In the genomic region with DNA sequence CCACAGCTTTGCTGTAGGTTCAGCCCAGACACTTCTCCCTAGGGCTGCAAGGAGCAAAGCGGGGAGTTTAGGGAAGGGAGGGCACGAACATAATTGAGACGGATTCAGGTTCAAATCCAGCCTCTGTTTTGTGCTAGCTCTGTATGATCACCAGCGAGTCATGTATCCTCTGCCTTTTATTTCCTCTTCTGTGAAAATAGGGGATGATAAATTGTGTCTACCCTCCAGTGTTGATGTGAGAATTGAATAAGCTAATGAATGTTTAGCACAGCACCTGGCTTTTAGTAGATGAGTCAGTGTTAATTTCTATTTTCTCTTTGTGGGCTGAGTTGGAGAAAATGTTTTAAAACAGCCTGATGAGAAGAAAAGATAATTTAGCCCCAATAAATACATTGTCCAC, we compare ENCODE assay signal across 17 cellular contexts. TPM values are rescaled to one million over a fixed set of nuclear protein-coding genes. Genes with fewer than 3 reads are reported as not detected.
DNase-seq lines count a peak whose midpoint lies in the region; ATAC-seq and TF ChIP-seq lines count a peak whose summit lies in the region.
"Had no signal": no experiment of that assay in that cellular context is flagged by ENCODE, and none has a peak within 500 bp of the region (broad histone marks: within the 10 kb centered on the region; RNA-seq: fewer than 3 reads in every experiment).

No MANE protein-coding gene starts in this region.

- H3K18ac ChIP-seq in mesenchymal stem cell (ENCODE audit: low read depth in 1 of 2, low read length in 2 of 2): no peak overlapping the region

- H2AFZ ChIP-seq in mesenchymal stem cell (ENCODE audit: low read depth, low read length): no peak overlapping the region

- no peaks in the 10 kb centered on the region for H3K9me3 ChIP-seq in mesenchymal stem cell (ENCODE audit: control insufficient read depth, low read length)
- H3K9me3 ChIP-seq: A549, BE2C had no signal

- H3K9ac ChIP-seq in mesenchymal stem cell (ENCODE audit: low read length): no peak overlapping the region

- peaks cover 4% of the 10 kb centered on the region for H3K36me3 Mint-ChIP-seq in activated CD4-positive, alpha-beta memory T cell treated with anti-CD3 and anti-CD28 coated beads for 36 hours
- H3K36me3 Mint-ChIP-seq in activated CD4-positive, alpha-beta memory T cell treated with anti-CD3 and anti-CD28 coated beads, Interleukin-2, amount 10 ng/mL, durations not matched to agents 7 days and 5 days (ENCODE audit: low read depth): peaks cover 8% of the 10 kb centered on the region
- H3K36me3 Mint-ChIP-seq in activated T-helper 17 cell treated with anti-CD3 and anti-CD28 coated beads, Interleukin-2, amount 50 U/mL, for 72 hours (ENCODE audit: low read depth): peaks cover 15% of the 10 kb centered on the region
- peaks cover 2% of the 10 kb centered on the region for H3K36me3 Mint-ChIP-seq in activated CD8-positive, alpha-beta T cell treated with anti-CD3 and anti-CD28 coated beads for 36 hours (ENCODE audit: low read depth)

- H3K27ac Mint-ChIP-seq in activated CD4-positive, alpha-beta memory T cell treated with anti-CD3 and anti-CD28 coated beads for 36 hours: peak overlapping the region; percentile 40
- H3K27ac Mint-ChIP-seq in activated CD4-positive, alpha-beta memory T cell treated with anti-CD3 and anti-CD28 coated beads, Interleukin-2, amount 10 ng/mL, durations not matched to agents 7 days and 5 days: no peak overlapping the region
- peak overlapping the region; percentile 50 for H3K27ac Mint-ChIP-seq in activated T-helper 17 cell treated with anti-CD3 and anti-CD28 coated beads, Interleukin-2, amount 50 U/mL, for 72 hours
- no peak overlapping the region for H3K27ac Mint-ChIP-seq in activated CD8-positive, alpha-beta T cell treated with anti-CD3 and anti-CD28 coated beads for 36 hours
- H3K27ac Mint-ChIP-seq: H9 had no signal

- H2BK15ac ChIP-seq in mesenchymal stem cell (ENCODE audit: low read depth, poor library complexity, severe bottlenecking): peak overlapping the region; percentile 9

- H3K4me1 Mint-ChIP-seq in activated CD4-positive, alpha-beta memory T cell treated with anti-CD3 and anti-CD28 coated beads for 36 hours (ENCODE audit: low read depth): peaks cover 19% of the 10 kb centered on the region
- peaks cover 2% of the 10 kb centered on the region for H3K4me1 Mint-ChIP-seq in activated CD4-positive, alpha-beta memory T cell treated with anti-CD3 and anti-CD28 coated beads, Interleukin-2, amount 10 ng/mL, durations not matched to agents 7 days and 5 days
- no peaks in the 10 kb centered on the region for H3K4me1 Mint-ChIP-seq in activated T-helper 17 cell treated with anti-CD3 and anti-CD28 coated beads, Interleukin-2, amount 50 U/mL, for 72 hours
- no peaks in the 10 kb centered on the region for H3K4me1 Mint-ChIP-seq in activated CD8-positive, alpha-beta T cell treated with anti-CD3 and anti-CD28 coated beads for 36 hours (ENCODE audit: low read depth)
- H3K4me1 Mint-ChIP-seq: H9 had no signal

- H3K4me3 Mint-ChIP-seq in activated CD4-positive, alpha-beta memory T cell treated with anti-CD3 and anti-CD28 coated beads for 36 hours: no peak overlapping the region
- H3K4me3 Mint-ChIP-seq in activated CD4-positive, alpha-beta memory T cell treated with anti-CD3 and anti-CD28 coated beads, Interleukin-2, amount 10 ng/mL, durations not matched to agents 7 days and 5 days: no peak overlapping the region
- H3K4me3 Mint-ChIP-seq in activated T-helper 17 cell treated with anti-CD3 and anti-CD28 coated beads, Interleukin-2, amount 50 U/mL, for 72 hours: no peak overlapping the region
- H3K4me3 Mint-ChIP-seq in activated CD8-positive, alpha-beta T cell treated with anti-CD3 and anti-CD28 coated beads for 36 hours: no peak overlapping the region
- H3K4me3 Mint-ChIP-seq: CD8-positive, alpha-beta T cell; H9 had no signal

- no peaks in the 10 kb centered on the region for H3K9me3 Mint-ChIP-seq in activated CD4-positive, alpha-beta memory T cell treated with anti-CD3 and anti-CD28 coated beads for 36 hours
- H3K9me3 Mint-ChIP-seq in activated CD4-positive, alpha-beta memory T cell treated with anti-CD3 and anti-CD28 coated beads, Interleukin-2, amount 10 ng/mL, durations not matched to agents 7 days and 5 days: no peaks in the 10 kb centered on the region
- no peaks in the 10 kb centered on the region for H3K9me3 Mint-ChIP-seq in activated T-helper 17 cell treated with anti-CD3 and anti-CD28 coated beads, Interleukin-2, amount 50 U/mL, for 72 hours
- H3K9me3 Mint-ChIP-seq in activated CD8-positive, alpha-beta T cell treated with anti-CD3 and anti-CD28 coated beads for 36 hours: no peaks in the 10 kb centered on the region
- H3K9me3 Mint-ChIP-seq: CD8-positive, alpha-beta T cell; H9 had no signal

- peak overlapping the region in 1 of 2 experiments; percentile 4 for H3K23ac ChIP-seq in mesenchymal stem cell (ENCODE audit: low read length in 2 of 2)

- peaks cover 6 to 44% of the 10 kb centered on the region in 2 experiments for H3K36me3 ChIP-seq in mesenchymal stem cell (ENCODE audit: control insufficient read depth in 1 of 2, insufficient read depth in 2 of 2, low read depth in 1 of 2, low read length in 2 of 2)
- H3K36me3 ChIP-seq: BE2C had no signal

- no peak overlapping the region for H4K91ac ChIP-seq in mesenchymal stem cell (ENCODE audit: low read length)

- ATAC-seq in activated T-helper 17 cell treated with anti-CD3 and anti-CD28 coated beads, Interleukin-2, amount 50 U/mL, for 72 hours (replicated peaks): no peak
- no peak for ATAC-seq in activated CD8-positive, alpha-beta T cell treated with anti-CD3 and anti-CD28 coated beads for 36 hours
- ATAC-seq: A549; CD8-positive, alpha-beta T cell had no signal

- TF ChIP-seq CTCF in activated CD8-positive, alpha-beta T cell treated with anti-CD3 and anti-CD28 coated beads for 36 hours (IDR thresholded peaks at IDR 0.05): no peak

- H2BK12ac ChIP-seq in mesenchymal stem cell (ENCODE audit: low read length in 2 of 2): no peak overlapping the region

- H3K4me2 ChIP-seq in mesenchymal stem cell (ENCODE audit: low read length, poor library complexity, severe bottlenecking): no peak overlapping the region
- H3K4me2 ChIP-seq: A549 had no signal

- H3K27me3 Mint-ChIP-seq in activated CD4-positive, alpha-beta memory T cell treated with anti-CD3 and anti-CD28 coated beads for 36 hours: no peaks in the 10 kb centered on the region
- H3K27me3 Mint-ChIP-seq in activated CD4-positive, alpha-beta memory T cell treated with anti-CD3 and anti-CD28 coated beads, Interleukin-2, amount 10 ng/mL, durations not matched to agents 7 days and 5 days: no peaks in the 10 kb centered on the region
- no peaks in the 10 kb centered on the region for H3K27me3 Mint-ChIP-seq in activated T-helper 17 cell treated with anti-CD3 and anti-CD28 coated beads, Interleukin-2, amount 50 U/mL, for 72 hours
- no peaks in the 10 kb centered on the region for H3K27me3 Mint-ChIP-seq in activated CD8-positive, alpha-beta T cell treated with anti-CD3 and anti-CD28 coated beads for 36 hours

- H3K27ac ChIP-seq in mesenchymal stem cell (ENCODE audit: low read length, poor library complexity, severe bottlenecking): no peak overlapping the region
- H3K27ac ChIP-seq: A549, C4-2B had no signal

- WGBS in mesenchymal stem cell: 90% methylated on average over 4 of the region's 4 CpGs

- DNase-seq in activated CD4-positive, alpha-beta memory T cell treated with anti-CD3 and anti-CD28 coated beads for 36 hours: no peak
- DNase-seq in activated CD4-positive, alpha-beta memory T cell treated with anti-CD3 and anti-CD28 coated beads, Interleukin-2, amount 10 ng/mL, durations not matched to agents 7 days and 5 days: no peak
- DNase-seq in LHCN-M2 (ENCODE audit: low read depth) (peak; percentile 26), mesenchymal stem cell (no peak), epidermal melanocyte (ENCODE audit: insufficient read length, low spot score) (no peak)
- DNase-seq in activated CD8-positive, alpha-beta T cell treated with anti-CD3 and anti-CD28 coated beads for 36 hours: no peak
- DNase-seq: BE2C; CD8-positive, alpha-beta T cell; COR-L47; DND-41; GDM1; GOT3; H9 had no signal

- no peak overlapping the region for H2BK120ac ChIP-seq in mesenchymal stem cell (ENCODE audit: low read depth, low read length)

- no peak overlapping the region for H2AK5ac ChIP-seq in mesenchymal stem cell (ENCODE audit: low read length, severe bottlenecking)

- no peak overlapping the region for H4K8ac ChIP-seq in mesenchymal stem cell (ENCODE audit: low read length)

- no peak overlapping the region for H3K14ac ChIP-seq in mesenchymal stem cell (ENCODE audit: low read length in 2 of 2)

- H3K27me3 ChIP-seq in mesenchymal stem cell (ENCODE audit: control insufficient read depth in 1 of 2, insufficient read depth in 1 of 2, low read length in 2 of 2): no peaks in the 10 kb centered on the region
- H3K27me3 ChIP-seq: BE2C had no signal

- peaks cover 11% of the 10 kb centered on the region for H3K4me1 ChIP-seq in mesenchymal stem cell (ENCODE audit: control insufficient read depth, insufficient read depth, low read depth, low read length)
- H3K4me1 ChIP-seq: BE2C had no signal

- peaks cover 2% of the 10 kb centered on the region for H3K79me1 ChIP-seq in mesenchymal stem cell (replicated peaks; ENCODE audit: low read length, poor library complexity, severe bottlenecking)

- CTCF ChIA-PET in activated CD4-positive, alpha-beta memory T cell treated with anti-CD3 and anti-CD28 coated beads for 36 hours (lab: Charles Lee): interaction anchor here (0.6 to 6.2 kb wide), 4 partner anchors 11 to 566 kb away, joined by 3 to 45 read pairs (median 4); no protein-coding TSS in a partner anchor
- CTCF ChIA-PET in activated CD4-positive, alpha-beta memory T cell treated with anti-CD3 and anti-CD28 coated beads, Interleukin-2, amount 10 ng/mL, durations not matched to agents 7 days and 5 days (lab: Charles Lee): interaction anchor here (1.5 to 3.1 kb wide), 2 partner anchors 10 to 158 kb away, joined by 3 to 11 read pairs; no protein-coding TSS in a partner anchor
- CTCF ChIA-PET in activated CD8-positive, alpha-beta T cell treated with anti-CD3 and anti-CD28 coated beads for 36 hours (lab: Charles Lee): interaction anchor here (0.9 to 7.7 kb wide), 3 partner anchors 10 to 191 kb away, joined by 3 to 66 read pairs (median 3); no protein-coding TSS in a partner anchor

- no peak overlapping the region for H2BK5ac ChIP-seq in mesenchymal stem cell (ENCODE audit: low read depth, low read length, poor library complexity, severe bottlenecking)

- no peak overlapping the region for H3K4ac ChIP-seq in mesenchymal stem cell (ENCODE audit: low read depth in 1 of 2, low read length in 2 of 2)

- H3K4me3 ChIP-seq in mesenchymal stem cell (ENCODE audit: insufficient read depth in 1 of 2, low read depth in 1 of 2, low read length in 2 of 2): no peak overlapping the region
- H3K4me3 ChIP-seq: A549 had no signal

- intact Hi-C loops in activated CD4-positive, alpha-beta memory T cell treated with anti-CD3 and anti-CD28 coated beads for 36 hours (cut with micrococcal nuclease): no loop called here
- intact Hi-C loops in activated CD8-positive, alpha-beta T cell treated with anti-CD3 and anti-CD28 coated beads for 36 hours (cut with micrococcal nuclease): no loop called here

- POLR2A ChIA-PET in activated CD4-positive, alpha-beta memory T cell treated with anti-CD3 and anti-CD28 coated beads for 36 hours (lab: Charles Lee): interaction anchor here (1.2 to 1.3 kb wide), 2 partner anchors 22 to 24 kb away, joined by 3 read pairs; no protein-coding TSS in a partner anchor
- POLR2A ChIA-PET in activated CD4-positive, alpha-beta memory T cell treated with anti-CD3 and anti-CD28 coated beads, Interleukin-2, amount 10 ng/mL, durations not matched to agents 7 days and 5 days (lab: Charles Lee): no interaction called here
- POLR2A ChIA-PET in activated CD8-positive, alpha-beta T cell treated with anti-CD3 and anti-CD28 coated beads for 36 hours (lab: Charles Lee): interaction anchor here (1.5 kb wide), 1 partner anchor 10 kb away, joined by 6 read pairs; no protein-coding TSS in a partner anchor

RNA-seq across cellular contexts. Expression of a gene that starts 6.2 kb away (rescaled TPM):
- not detected for total RNA-seq in activated CD4-positive, alpha-beta memory T cell treated with anti-CD3 and anti-CD28 coated beads for 36 hours
- total RNA-seq in activated CD4-positive, alpha-beta memory T cell treated with anti-CD3 and anti-CD28 coated beads, Interleukin-2, amount 10 ng/mL, durations not matched to agents 7 days and 5 days: not detected
- 0.11 TPM in 1 of 2 replicates, not detected in the other for total RNA-seq in LHCN-M2 (2014; rRNA removed)
- 0.07 TPM for polyA plus RNA-seq in LHCN-M2 (2012)
- total RNA-seq in activated T-helper 17 cell treated with anti-CD3 and anti-CD28 coated beads, Interleukin-2, amount 50 U/mL, for 72 hours: not detected
- not detected for polyA plus RNA-seq in mesenchymal stem cell (2013, experiment 1 of 2)
- polyA plus RNA-seq in mesenchymal stem cell (2013, experiment 2 of 2): not detected
- not detected for total RNA-seq in activated CD8-positive, alpha-beta T cell treated with anti-CD3 and anti-CD28 coated beads for 36 hours
- total RNA-seq: CD8-positive, alpha-beta T cell; H9 had no signal
- polyA plus RNA-seq: A549, AG04450 had no signal

Comparison
In these comparisons a context has a peak if more than half of its experiments do, and no peak if none do; other contexts are left out.
1. H3K27ac Mint-ChIP-seq: peak in activated CD4-positive, alpha-beta memory T cell treated with anti-CD3 and anti-CD28 coated beads for 36 hours (single experiment) and activated T-helper 17 cell treated with anti-CD3 and anti-CD28 coated beads, Interleukin-2, amount 50 U/mL, for 72 hours (single experiment); none in activated CD4-positive, alpha-beta memory T cell treated with anti-CD3 and anti-CD28 coated beads, Interleukin-2, amount 10 ng/mL, durations not matched to agents 7 days and 5 days (single experiment) and activated CD8-positive, alpha-beta T cell treated with anti-CD3 and anti-CD28 coated beads for 36 hours (single experiment).